ENCODE assay signal across 9 cellular contexts in the genomic region with DNA sequence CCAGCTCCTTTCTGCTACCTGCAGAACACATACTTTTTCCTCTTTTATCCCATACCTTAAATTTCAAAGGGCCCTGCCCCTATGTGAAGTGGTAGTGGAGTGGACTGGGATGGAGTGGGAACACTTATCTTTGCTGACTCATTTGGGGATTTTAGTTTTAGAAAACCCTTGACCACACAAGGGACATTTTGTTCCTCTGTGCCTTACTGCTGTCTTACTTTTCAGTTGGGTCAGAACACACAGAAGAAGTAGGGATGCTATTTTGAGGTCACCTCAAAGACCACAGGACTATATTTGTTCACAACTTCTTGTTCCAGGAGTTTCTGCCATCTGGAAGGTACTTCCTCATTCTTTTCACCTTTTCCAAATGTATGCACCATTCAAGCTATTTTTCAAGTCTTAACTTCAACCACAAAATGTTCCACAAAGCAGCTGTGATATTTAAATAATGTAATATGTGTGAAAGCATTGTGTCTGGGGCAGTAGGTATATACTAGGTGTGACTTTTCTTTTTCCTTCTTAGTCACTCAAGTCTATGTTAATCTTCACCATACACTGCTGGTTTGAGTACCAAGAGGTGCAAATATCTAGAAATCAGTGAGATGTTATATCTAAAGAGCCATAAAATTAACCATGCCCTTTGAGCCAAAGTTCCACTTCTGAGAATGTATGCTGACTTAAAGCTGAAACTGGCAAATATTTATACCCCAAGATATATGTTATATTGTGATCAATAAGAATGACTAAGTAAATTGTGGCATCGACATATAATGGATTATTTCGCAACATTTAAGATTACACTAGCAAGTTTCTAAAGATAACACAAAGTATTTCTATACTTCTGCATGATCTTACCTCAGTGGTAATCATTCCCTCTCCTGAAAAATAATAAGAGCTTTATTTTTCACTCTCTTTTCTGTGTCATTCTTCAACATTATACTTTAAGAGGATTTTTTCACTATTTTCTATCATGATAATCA.
DNase-seq lines count a peak whose midpoint lies in the region; ATAC-seq and TF ChIP-seq lines count a peak whose summit lies in the region.
"Had no signal": no experiment of that assay in that cellular context is flagged by ENCODE, and none has a peak within 500 bp of the region (broad histone marks: within the 10 kb centered on the region; RNA-seq: fewer than 3 reads in every experiment).

No MANE protein-coding gene starts in this region.

- no peak for TF ChIP-seq POLR2A in prostate gland (IDR thresholded peaks at IDR 0.05)

- no peak for DNase-seq in central memory CD8-positive, alpha-beta T cell (ENCODE audit: low spot score in 2 of 2)
- no peak for DNase-seq in immature natural killer cell
- DNase-seq in prostate gland (ENCODE audit: low spot score): no peak
- no peak for DNase-seq in brain microvascular endothelial cell
- no peak for DNase-seq in right atrium auricular region (ENCODE audit: low spot score)
- DNase-seq: hypothalamus had no signal

- H3K4me1 Mint-ChIP-seq in central memory CD8-positive, alpha-beta T cell: peaks cover 14% of the 10 kb centered on the region
- peaks cover 0 to 15% of the 10 kb centered on the region in 2 donors for H3K4me1 Mint-ChIP-seq in immature natural killer cell

- H3K9me3 Mint-ChIP-seq in central memory CD8-positive, alpha-beta T cell: no peaks in the 10 kb centered on the region
- peaks cover 0 to 12% (median 6%) of the 10 kb centered on the region in 6 donors for H3K9me3 Mint-ChIP-seq in immature natural killer cell

- no peaks in the 10 kb centered on the region for H3K27me3 Mint-ChIP-seq in central memory CD8-positive, alpha-beta T cell
- peaks cover 0 to 3% (median 0%) of the 10 kb centered on the region in 3 donors for H3K27me3 Mint-ChIP-seq in immature natural killer cell (ENCODE audit: low read depth in 3 of 3)

- WGBS in prostate gland: 93% methylated on average over 2 of the region's 2 CpGs

- H3K36me3 Mint-ChIP-seq in central memory CD8-positive, alpha-beta T cell (ENCODE audit: insufficient read depth): no peaks in the 10 kb centered on the region
- H3K36me3 Mint-ChIP-seq in immature natural killer cell: no peaks in the 10 kb centered on the region

- H3K27me3 ChIP-seq in prostate gland (replicated peaks; ENCODE audit: insufficient read depth) (no peaks in the 10 kb centered on the region), brain microvascular endothelial cell (replicated peaks) (no peaks in the 10 kb centered on the region), right atrium auricular region (no peaks in the 10 kb centered on the region)

- H3K36me3 ChIP-seq in prostate gland: no peaks in the 10 kb centered on the region
- no peaks in the 10 kb centered on the region for H3K36me3 ChIP-seq in brain microvascular endothelial cell (replicated peaks)
- H3K36me3 ChIP-seq in right atrium auricular region: no peaks in the 10 kb centered on the region

- no peak overlapping the region for H3K4me3 Mint-ChIP-seq in central memory CD8-positive, alpha-beta T cell
- no peak overlapping the region for H3K4me3 Mint-ChIP-seq in immature natural killer cell

- ATAC-seq in GM18517 (IDR thresholded peaks at IDR 0.05; ENCODE audit: unreplicated experiment) (peak; percentile 96), GM21619 (IDR thresholded peaks at IDR 0.05; ENCODE audit: unreplicated experiment) (peak; percentile 91), HG03460 (IDR thresholded peaks at IDR 0.05; ENCODE audit: unreplicated experiment) (peak; percentile 89)
- peak; percentile 32 for ATAC-seq in central memory CD8-positive, alpha-beta T cell (replicated peaks; ENCODE audit: extremely low read depth, poor library complexity, severe bottlenecking)

- H3K27ac ChIP-seq in prostate gland (no peak overlapping the region), brain microvascular endothelial cell (no peak overlapping the region), right atrium auricular region (no peak overlapping the region)

- TF ChIP-seq CTCF in prostate gland (IDR thresholded peaks at IDR 0.05) (no peak), brain microvascular endothelial cell (IDR thresholded peaks at IDR 0.05; ENCODE audit: low read depth, low read length, missing control alignments) (no peak), right atrium auricular region (IDR thresholded peaks at IDR 0.05) (no peak)

- no peak overlapping the region for H3K4me3 ChIP-seq in prostate gland
- H3K4me3 ChIP-seq in brain microvascular endothelial cell (ENCODE audit: low read depth, low read length): no peak overlapping the region
- H3K4me3 ChIP-seq in right atrium auricular region: no peak overlapping the region

- no peak overlapping the region for H3K27ac Mint-ChIP-seq in central memory CD8-positive, alpha-beta T cell (ENCODE audit: low read depth)
- H3K27ac Mint-ChIP-seq in immature natural killer cell: no peak overlapping the region

- intact Hi-C loops in prostate gland (cut with DNase I): no loop called here

- in situ Hi-C loops in brain microvascular endothelial cell (cut with HindIII; ENCODE audit: low pct_ligation_motif_present, low sequenced_read_pairs): no loop called here

- H3K9me3 ChIP-seq in prostate gland (no peaks in the 10 kb centered on the region), right atrium auricular region (no peaks in the 10 kb centered on the region)

- H3K4me1 ChIP-seq in prostate gland (replicated peaks) (no peaks in the 10 kb centered on the region), right atrium auricular region (no peaks in the 10 kb centered on the region)

Comparison
In these comparisons a context has a peak if more than half of its experiments do, and no peak if none do; other contexts are left out.
1. ATAC-seq: peak in every context shown above with its lines; median percentile 96 in GM18517; 91 in GM21619; 89 in HG03460; 32 in central memory CD8-positive, alpha-beta T cell.